ENCODE assay signal across 29 cellular contexts in the genomic region with DNA sequence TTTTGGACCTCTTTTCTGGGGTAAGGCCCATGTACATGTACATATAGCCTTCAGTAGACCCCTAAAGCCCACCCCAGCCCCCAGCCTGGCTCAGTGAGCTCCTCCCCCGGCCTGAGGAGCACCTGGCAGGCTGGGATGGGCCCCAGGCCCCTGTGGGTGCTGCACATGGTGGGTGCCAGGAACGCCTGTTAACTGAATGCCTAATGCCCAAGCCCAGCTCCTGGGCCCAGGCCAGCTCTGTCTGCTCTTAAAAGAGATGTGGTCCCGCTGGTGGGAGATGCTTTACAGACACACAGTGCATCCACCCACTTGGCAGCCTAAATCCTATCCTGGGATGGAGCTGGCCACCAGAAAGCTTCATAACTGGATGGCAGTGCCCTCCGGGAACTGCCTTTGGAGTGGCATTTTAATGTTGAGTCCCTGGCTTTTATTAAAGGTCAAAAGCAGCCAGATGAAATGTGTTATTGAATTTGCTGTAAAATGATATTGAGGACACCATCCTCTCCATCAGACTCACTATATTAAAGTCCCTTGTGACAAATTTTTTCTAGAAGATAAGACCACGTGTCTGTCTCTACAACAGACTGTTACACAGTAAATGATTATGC. TPM values are rescaled to one million over a fixed set of nuclear protein-coding genes. Genes with fewer than 3 reads are reported as not detected.
"Had no signal": no experiment of that assay in that cellular context is flagged by ENCODE, and none has a peak within 500 bp of the region (broad histone marks: within the 10 kb centered on the region; RNA-seq: fewer than 3 reads in every experiment).

No MANE protein-coding gene starts in this region.

- H3K36me3 Mint-ChIP-seq: natural killer cell had no signal

- H3K27ac Mint-ChIP-seq: natural killer cell, progenitor cell of endocrine pancreas had no signal

- H3K27me3 Mint-ChIP-seq: progenitor cell of endocrine pancreas had no signal

- H3K9me3 Mint-ChIP-seq: natural killer cell had no signal

- H3K27ac ChIP-seq: coronary artery, esophagus muscularis mucosa, foreskin keratinocyte, gastroesophageal sphincter, hepatocyte, parathyroid adenoma, right lobe of liver, thoracic aorta, upper lobe of left lung had no signal

- H3K9ac ChIP-seq: parathyroid adenoma had no signal

- ATAC-seq: foreskin keratinocyte, gastroesophageal sphincter, left lobe of liver had no signal

- H3K4me1 ChIP-seq: esophagus muscularis mucosa, foreskin keratinocyte, gastroesophageal sphincter, heart left ventricle, parathyroid adenoma, right lobe of liver, tibial nerve had no signal

- H3K36me3 ChIP-seq: heart left ventricle, thoracic aorta, upper lobe of left lung had no signal

- H3K27me3 ChIP-seq: esophagus muscularis mucosa, foreskin keratinocyte, gastroesophageal sphincter, heart left ventricle, hepatocyte, right lobe of liver, tibial nerve, upper lobe of left lung had no signal

- H3K4me3 Mint-ChIP-seq: natural killer cell had no signal

- DNase-seq: dermis blood vessel endothelial cell; effector memory CD4-positive, alpha-beta T cell; foreskin keratinocyte; heart left ventricle; kidney; mammary epithelial cell; mesendoderm; natural killer cell; occipital lobe; stimulated activated CD4-positive, alpha-beta T cell treated with anti-CD3 and anti-CD28 coated beads, Interleukin-12 subunit alpha, Interleukin-12 subunit beta, amount 100 ng/mL, for 4 hours; stimulated activated CD4-positive, alpha-beta T cell treated with anti-CD3 and anti-CD28 coated beads, Interleukin-1b, Interleukin-23, amount 100 ng/mL, for 48 hours; stimulated activated CD4-positive, alpha-beta T cell treated with anti-CD3 and anti-CD28 coated beads, Interleukin-4, amount 100 ng/mL, for 1 hour; stimulated activated CD8-positive, alpha-beta memory T cell treated with anti-CD3 and anti-CD28 coated beads, Interleukin-4, amount 100 ng/mL, for 48 hours; stimulated activated naive CD4-positive, alpha-beta T cell; upper lobe of left lung had no signal

- H3K9me3 ChIP-seq: esophagus muscularis mucosa, gastroesophageal sphincter, heart left ventricle, right lobe of liver, thoracic aorta, tibial nerve, upper lobe of left lung had no signal

- H3K4me3 ChIP-seq: coronary artery, esophagus muscularis mucosa, gastroesophageal sphincter, heart left ventricle, hepatocyte, right lobe of liver, smooth muscle cell, thoracic aorta, tibial nerve, upper lobe of left lung had no signal

RNA-seq across cellular contexts. Expression of a gene that starts 7.7 kb away (rescaled TPM):
- total RNA-seq: dermis blood vessel endothelial cell, epithelial cell of proximal tubule, occipital lobe, smooth muscle cell had no signal
- polyA plus RNA-seq: fibroblast of lung, mammary epithelial cell, neural cell had no signal

RNA-seq across cellular contexts. Expression of a gene that starts 20.7 kb away (rescaled TPM):
- total RNA-seq: dermis blood vessel endothelial cell had no signal
- polyA plus RNA-seq: mammary epithelial cell, neural cell had no signal
